25 cellular contexts compared by ENCODE assay signal in the genomic region with DNA sequence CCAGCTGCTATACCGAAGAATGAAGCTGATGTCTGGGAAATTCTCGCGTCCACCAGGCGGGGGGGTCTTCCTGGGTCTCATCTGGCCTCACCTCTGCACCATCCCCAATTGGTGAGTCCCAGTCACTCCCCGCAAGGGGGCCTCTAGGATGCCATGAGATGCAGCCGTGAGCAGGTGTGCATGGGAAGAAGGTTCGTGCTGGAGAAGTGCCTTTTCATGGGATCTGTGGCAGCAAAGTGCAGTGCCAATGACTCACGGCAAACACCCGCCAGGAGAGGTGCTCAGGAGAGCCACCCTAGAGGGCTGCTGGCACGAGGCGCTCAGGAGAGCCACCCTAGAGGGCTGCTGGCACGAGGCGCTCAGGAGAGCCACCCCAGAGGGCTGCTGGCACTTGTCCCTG. TPM values are rescaled to one million over a fixed set of nuclear protein-coding genes. Genes with fewer than 3 reads are reported as not detected.
DNase-seq lines count a peak whose midpoint lies in the region; FAIRE-seq and TF ChIP-seq lines count a peak whose summit lies in the region.
"Had no signal": no experiment of that assay in that cellular context is flagged by ENCODE, and none has a peak within 500 bp of the region (broad histone marks: within the 10 kb centered on the region; RNA-seq: fewer than 3 reads in every experiment).

No MANE protein-coding gene starts in this region.

- no peak overlapping the region for H3K27ac Mint-ChIP-seq in CD8-positive, alpha-beta memory T cell
- H3K27ac Mint-ChIP-seq: activated naive CD8-positive, alpha-beta T cell; IgD-negative memory B cell; naive B cell had no signal

- H3K4me1 ChIP-seq in kidney (ENCODE audit: control insufficient read depth in 1 of 2, insufficient read depth in 1 of 2, low read depth in 1 of 2, low read length in 2 of 2): no peaks in the 10 kb centered on the region
- H3K4me1 ChIP-seq in spleen: no peaks in the 10 kb centered on the region
- H3K4me1 ChIP-seq in CD8-positive, alpha-beta memory T cell (ENCODE audit: insufficient read depth, low read length): no peaks in the 10 kb centered on the region
- H3K4me1 ChIP-seq: gastroesophageal sphincter, transverse colon had no signal

- no peak overlapping the region for H3K4me3 Mint-ChIP-seq in CD8-positive, alpha-beta memory T cell
- H3K4me3 Mint-ChIP-seq: activated naive CD8-positive, alpha-beta T cell; IgD-negative memory B cell; naive B cell had no signal

- CTCF ChIA-PET in CD8-positive, alpha-beta memory T cell (lab: Charles Lee): no interaction called here

- no peaks in the 10 kb centered on the region for H3K36me3 Mint-ChIP-seq in CD8-positive, alpha-beta memory T cell
- H3K36me3 Mint-ChIP-seq: activated naive CD8-positive, alpha-beta T cell; IgD-negative memory B cell; naive B cell had no signal

- TF ChIP-seq CTCF in kidney (IDR thresholded peaks at IDR 0.05; ENCODE audit: borderline replicate concordance, extremely low read depth, insufficient read depth): no peak
- TF ChIP-seq CTCF in spleen (IDR thresholded peaks at IDR 0.05 in 8 of 11, conservative IDR thresholded peaks at IDR 0.05 in 3 of 11): no peak

- no peak overlapping the region for H3K9ac ChIP-seq in kidney (ENCODE audit: low read length in 2 of 2)
- H3K9ac ChIP-seq: BLaER1 treated with 17β-estradiol and CSF1 and Interleukin-3, amounts not matched to agents 10 nM and 100 nM had no signal

- H3K27ac ChIP-seq in kidney (ENCODE audit: low read depth in 2 of 2, low read length in 2 of 2) (no peak overlapping the region), spleen (no peak overlapping the region)
- no peak overlapping the region for H3K27ac ChIP-seq in CD8-positive, alpha-beta memory T cell (ENCODE audit: low read depth, low read length)
- H3K27ac ChIP-seq: BLaER1 treated with 17β-estradiol and CSF1 and Interleukin-3, amounts not matched to agents 10 nM and 100 nM; gastroesophageal sphincter; transverse colon had no signal

- intact Hi-C loops in kidney (cut with DNase I): no loop called here
- intact Hi-C loops in spleen (cut with DNase I; ENCODE audit: low total_unique reads): no loop called here

- H3K27me3 Mint-ChIP-seq in CD8-positive, alpha-beta memory T cell: peaks cover 0 to 2% of the 10 kb centered on the region in 2 donors

- H3K27me3 ChIP-seq in H7 (ENCODE audit: control insufficient read depth, insufficient read depth, low read length): no peaks in the 10 kb centered on the region
- H3K27me3 ChIP-seq in spleen (replicated peaks in 1 of 7): peaks cover 0 to 42% (median 0%) of the 10 kb centered on the region in 7 donors
- no peaks in the 10 kb centered on the region for H3K27me3 ChIP-seq in CD8-positive, alpha-beta memory T cell (ENCODE audit: insufficient read depth, low read length, poor library complexity, severe bottlenecking)
- H3K27me3 ChIP-seq: BLaER1 treated with 17β-estradiol and CSF1 and Interleukin-3, amounts not matched to agents 10 nM and 100 nM had no signal

- TF ChIP-seq POLR2A in spleen (IDR thresholded peaks at IDR 0.05): no peak

- H3K36me3 ChIP-seq in H7 (replicated peaks; ENCODE audit: control insufficient read depth, insufficient read depth, low read length) (no peaks in the 10 kb centered on the region), kidney (ENCODE audit: control insufficient read depth in 1 of 2, insufficient read depth in 2 of 2, low read length in 2 of 2) (no peaks in the 10 kb centered on the region), spleen (no peaks in the 10 kb centered on the region)
- H3K36me3 ChIP-seq in CD8-positive, alpha-beta memory T cell (ENCODE audit: insufficient read depth, low read length): no peaks in the 10 kb centered on the region
- H3K36me3 ChIP-seq: BLaER1 treated with 17β-estradiol and CSF1 and Interleukin-3, amounts not matched to agents 10 nM and 100 nM; gastroesophageal sphincter; transverse colon had no signal

- 73 to 82% (median 81%) methylated on average over 9 to 13 of the region's 13 CpGs for WGBS in spleen, 5 donors

- no peaks in the 10 kb centered on the region for H3K9me3 ChIP-seq in kidney (ENCODE audit: control insufficient read depth in 1 of 2, low read length in 2 of 2)
- H3K9me3 ChIP-seq in spleen: no peaks in the 10 kb centered on the region
- no peaks in the 10 kb centered on the region for H3K9me3 ChIP-seq in CD8-positive, alpha-beta memory T cell (ENCODE audit: low read length)
- H3K9me3 ChIP-seq: BLaER1 treated with 17β-estradiol and CSF1 and Interleukin-3, amounts not matched to agents 10 nM and 100 nM; gastroesophageal sphincter; transverse colon had no signal

- H3K9me3 Mint-ChIP-seq in CD8-positive, alpha-beta memory T cell: peaks cover 0 to 2% (median 0%) of the 10 kb centered on the region in 5 donors

- H3K4me3 ChIP-seq in H7 (ENCODE audit: insufficient read depth, low read depth, low read length) (no peak overlapping the region), kidney (ENCODE audit: low read length in 2 of 2) (no peak overlapping the region), spleen (no peak overlapping the region)
- H3K4me3 ChIP-seq in CD8-positive, alpha-beta memory T cell (ENCODE audit: low read length): no peak overlapping the region
- H3K4me3 ChIP-seq: BLaER1 treated with 17β-estradiol and CSF1 and Interleukin-3, amounts not matched to agents 10 nM and 100 nM; gastroesophageal sphincter; transverse colon had no signal

- no peaks in the 10 kb centered on the region for H3K4me1 Mint-ChIP-seq in CD8-positive, alpha-beta memory T cell
- H3K4me1 Mint-ChIP-seq: naive B cell had no signal

- FAIRE-seq in kidney (lab: Jason Lieb, UNC): no peak
- FAIRE-seq: H1, small intestine had no signal

- POLR2A ChIA-PET in CD8-positive, alpha-beta memory T cell (lab: Charles Lee): no interaction called here

- DNase-seq in H7 (peak; percentile 73), NCI-H69 (lab: John Stamatoyannopoulos, UW) (peak; percentile 55), kidney (peak; percentile 40), spleen (peak; percentile 47), NCI-H524 treated with DMSO at 0.1 percent for 48 hours (lab: John Stamatoyannopoulos, UW) (no peak)
- DNase-seq in central memory CD4-positive, alpha-beta T cell: no peak
- no peak for DNase-seq in CD8-positive, alpha-beta memory T cell
- DNase-seq: activated CD4-positive, alpha-beta T cell treated with anti-CD3 and anti-CD28 coated beads, Interleukin-2, amount 50 U/mL, for 4 hours; activated CD4-positive, CD25-positive, alpha-beta regulatory T cell; hippocampal formation; naive B cell; NCI-H2081; NCI-H345; NCI-H774; small intestine; stimulated activated CD4-positive, alpha-beta T cell treated with anti-CD3 and anti-CD28 coated beads, Interleukin-1b, Interleukin-23, amount 100 ng/mL, for 48 hours; stimulated activated CD8-positive, alpha-beta memory T cell treated with anti-CD3 and anti-CD28 coated beads, Interleukin-4, amount 100 ng/mL, for 48 hours; transverse colon had no signal

RNA-seq across cellular contexts. Expression of gene CPZ, which starts 55.1 kb away (rescaled TPM):
- 25.3 and 29.7 TPM in 2 replicates for total RNA-seq in H7 (2014; rRNA removed; shearing (Covaris generic))
- 2.6 TPM for total RNA-seq in kidney
- 1.2 TPM for polyA plus RNA-seq in kidney (ENCODE audit: insufficient read depth, low read depth, low replicate concordance)
- 1 to 10 TPM in 3 of 7 donors, under 1 TPM in 3, not detected in 1; 0.57 to 8.5 (median 1.2) TPM for total RNA-seq in spleen
- under 1 TPM; 0.11 to 0.96 (median 0.73) TPM for polyA plus RNA-seq in spleen
- total RNA-seq in CD8-positive, alpha-beta memory T cell: not detected
- polyA plus RNA-seq in CD8-positive, alpha-beta memory T cell: not detected
- total RNA-seq: dermis microvascular lymphatic vessel endothelial cell, SK-MEL-5 had no signal
- polyA plus RNA-seq: IgD-negative memory B cell had no signal

Comparison
In these comparisons a context has a peak if more than half of its experiments do, and no peak if none do; other contexts are left out.
1. DNase-seq: peak in H7 (single experiment), NCI-H69 (single experiment), kidney (single experiment) and spleen (single experiment); none in central memory CD4-positive, alpha-beta T cell (single experiment), NCI-H524 treated with DMSO at 0.1 percent for 48 hours (single experiment) and CD8-positive, alpha-beta memory T cell (0 of 5).